Comparison of ENCODE assay signal across 19 cellular contexts in the genomic region with DNA sequence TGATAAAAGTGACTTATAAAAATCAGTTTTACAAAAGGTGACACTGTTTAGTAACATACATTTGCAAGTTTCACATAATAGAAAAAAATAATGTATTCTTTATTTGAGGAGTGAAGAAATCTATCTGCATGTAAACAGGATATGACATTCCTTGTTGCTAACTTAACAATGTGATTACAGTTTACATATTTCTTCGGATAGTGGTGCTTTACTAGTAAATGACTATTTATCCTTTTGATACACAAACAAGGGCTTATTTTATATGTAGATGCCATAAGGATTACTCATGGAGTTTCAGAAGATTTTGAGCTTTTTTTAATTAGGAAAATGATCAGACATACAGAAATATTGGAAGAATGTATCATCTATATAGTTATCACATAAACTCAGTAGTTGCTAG.
"Had no signal": no experiment of that assay in that cellular context is flagged by ENCODE, and none has a peak within 500 bp of the region (broad histone marks: within the 10 kb centered on the region; RNA-seq: fewer than 3 reads in every experiment).

No MANE protein-coding gene starts in this region.

- DNase-seq: effector memory CD4-positive, alpha-beta T cell; esophagus squamous epithelium; glutamatergic neuron; immature natural killer cell; kidney; left cardiac atrium; left ventricle myocardium inferior; lower lobe of right lung; midbrain; nucleus accumbens; ovary; sigmoid colon; stimulated activated CD4-positive, alpha-beta T cell treated with anti-CD3 and anti-CD28 coated beads, Interleukin-12 subunit alpha, Interleukin-12 subunit beta, amount 100 ng/mL, for 4 hours; stimulated activated naive CD4-positive, alpha-beta T cell; stomach; substantia nigra; transverse colon had no signal

- ATAC-seq: gastroesophageal sphincter; left cardiac atrium; lower lobe of right lung; natural killer cell treated with Interleukin-12 subunit alpha and Interleukin-12 subunit beta and Interleukin-15 and Interleukin-18, amount 100 ng/mL, for 72 hours had no signal
